Comparison of ENCODE assay signal across 13 cellular contexts in the genomic region with DNA sequence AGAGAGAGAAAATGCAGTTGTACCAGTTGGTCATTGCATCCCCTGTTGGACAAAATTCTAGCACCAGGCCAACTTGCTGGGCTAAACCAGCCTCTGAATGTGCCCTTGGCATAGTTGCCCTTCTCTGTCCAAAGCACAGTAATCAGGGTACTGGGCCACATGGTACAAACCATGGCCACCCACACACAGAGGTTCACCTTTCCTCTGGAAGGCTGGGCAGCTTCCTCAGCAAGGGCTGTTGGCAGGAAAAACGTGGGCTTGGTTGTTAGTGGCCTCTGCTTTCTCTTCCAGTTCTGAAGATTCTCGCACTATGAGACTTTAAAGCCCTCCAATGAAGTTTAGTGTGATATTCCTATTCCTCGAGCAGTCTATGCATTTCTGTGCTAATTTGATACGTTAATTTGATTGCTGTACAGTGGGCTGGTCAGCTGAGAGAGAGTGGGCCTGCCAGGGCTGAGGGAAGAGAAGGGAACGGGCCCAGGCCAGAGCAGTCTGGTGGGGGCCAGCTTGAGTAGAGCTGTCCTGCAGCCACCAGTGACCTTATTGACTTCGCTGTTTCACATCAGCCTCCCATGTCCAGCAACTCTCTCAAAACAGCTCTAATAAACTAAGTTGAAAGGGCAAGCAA. TPM values are rescaled to one million over a fixed set of nuclear protein-coding genes. Genes with fewer than 3 reads are reported as not detected.
DNase-seq lines count a peak whose midpoint lies in the region; ATAC-seq, FAIRE-seq and TF ChIP-seq lines count a peak whose summit lies in the region.
"Had no signal": no experiment of that assay in that cellular context is flagged by ENCODE, and none has a peak within 500 bp of the region (broad histone marks: within the 10 kb centered on the region; RNA-seq: fewer than 3 reads in every experiment).

No MANE protein-coding gene starts in this region.

- peak; percentile 64 to 73 for ATAC-seq in lower lobe of right lung
- ATAC-seq in activated CD4-positive, CD25-positive, alpha-beta regulatory T cell treated with anti-CD3 and anti-CD28 coated beads, Interleukin-2, amount 50 U/mL, for 24 hours: no peak
- no peak for ATAC-seq in HG02623 (IDR thresholded peaks at IDR 0.05; ENCODE audit: unreplicated experiment)
- no peak for ATAC-seq in HG02884 (IDR thresholded peaks at IDR 0.05; ENCODE audit: unreplicated experiment)

- H3K27me3 ChIP-seq in colonic mucosa: no peaks in the 10 kb centered on the region
- no peaks in the 10 kb centered on the region for H3K27me3 ChIP-seq in lower lobe of right lung (ENCODE audit: low read depth)
- H3K27me3 ChIP-seq in skeletal muscle tissue (ENCODE audit: control insufficient read depth in 3 of 3, insufficient read depth in 3 of 3, low read length in 3 of 3): no peaks in the 10 kb centered on the region

- H3K4me1 ChIP-seq in colonic mucosa (peaks cover 5% of the 10 kb centered on the region), lower lobe of right lung (peaks cover 19% of the 10 kb centered on the region), skeletal muscle tissue (ENCODE audit: control insufficient read depth in 3 of 3, insufficient read depth in 3 of 3, low read length in 3 of 3) (peaks cover 12 to 35% (median 15%) of the 10 kb centered on the region in 3 donors)

- TF ChIP-seq CTCF in colonic mucosa (IDR thresholded peaks at IDR 0.05) (no peak), lower lobe of right lung (IDR thresholded peaks at IDR 0.05) (no peak)

- no peak overlapping the region for H3K27ac ChIP-seq in colonic mucosa
- peak overlapping the region; percentile 79 for H3K27ac ChIP-seq in lower lobe of right lung
- peak overlapping the region; percentile 92 for H3K27ac ChIP-seq in skeletal muscle tissue (ENCODE audit: low read depth, low read length)

- FAIRE-seq in HTR-8/SVneo (lab: Jason Lieb, UNC): peak; percentile 4

- intact Hi-C loops in colonic mucosa (cut with DNase I) (no loop called here), lower lobe of right lung (cut with DNase I) (no loop called here)

- no peaks in the 10 kb centered on the region for H3K9me3 ChIP-seq in colonic mucosa
- H3K9me3 ChIP-seq in lower lobe of right lung: no peaks in the 10 kb centered on the region
- no peaks in the 10 kb centered on the region for H3K9me3 ChIP-seq in skeletal muscle tissue (ENCODE audit: control insufficient read depth in 3 of 3, low read length in 3 of 3)

- DNase-seq in HTR-8/SVneo (ENCODE audit: insufficient read length, low spot score) (no peak), colonic mucosa (no peak), lower lobe of right lung (peak; percentile 66), superior temporal gyrus (ENCODE audit: extremely low spot score) (no peak)
- DNase-seq: activated T-cell treated with anti-CD3 and anti-CD28 coated beads, Interleukin-2, amount 50 U/mL, for 24 hours; CD4-positive, CD25-positive, alpha-beta regulatory T cell; stimulated activated naive CD4-positive, alpha-beta T cell had no signal

- peak overlapping the region; percentile 16 to 28 for H3K9ac ChIP-seq in colonic mucosa (ENCODE audit: low read depth in 2 of 2, low read length in 2 of 2)
- H3K9ac ChIP-seq in skeletal muscle tissue (ENCODE audit: low read depth in 1 of 3, low read length in 3 of 3): peak overlapping the region; percentile 85 to 90 (median 86)

- H3K36me3 ChIP-seq in colonic mucosa (no peaks in the 10 kb centered on the region), lower lobe of right lung (no peaks in the 10 kb centered on the region), skeletal muscle tissue (ENCODE audit: control insufficient read depth in 3 of 3, insufficient read depth in 3 of 3, low read length in 3 of 3) (peaks cover 0 to 3% (median 0%) of the 10 kb centered on the region in 3 donors)

- peak overlapping the region; percentile 17 for H3K4me3 ChIP-seq in colonic mucosa
- peak overlapping the region; percentile 52 for H3K4me3 ChIP-seq in lower lobe of right lung
- peak overlapping the region; percentile 89 to 96 (median 95) for H3K4me3 ChIP-seq in skeletal muscle tissue (ENCODE audit: low read length in 3 of 3)

RNA-seq across cellular contexts. Expression of gene DDO, which starts 0.6 kb away (rescaled TPM):
- 1 to 10 TPM; 2.0 to 2.3 TPM for total RNA-seq in colonic mucosa
- 10.8 TPM for total RNA-seq in lower lobe of right lung
- 4.7 TPM for total RNA-seq in skeletal muscle tissue
- total RNA-seq: CD4-positive, CD25-positive, alpha-beta regulatory T cell; T-helper 2 cell treated with Interferon-gamma antibody and Interleukin-4, amounts not matched to agents 100 ng/mL and 5 ng/mL, for 36 hours had no signal

RNA-seq across cellular contexts. Expression of gene METTL24, which starts 56.6 kb away (rescaled TPM):
- total RNA-seq in colonic mucosa (1 to 10 TPM in 1 of 2 donors, under 1 TPM in 1; 0.54 to 3.5 TPM), lower lobe of right lung (2.8 TPM), skeletal muscle tissue (0.52 TPM)
- total RNA-seq: CD4-positive, CD25-positive, alpha-beta regulatory T cell; dermis microvascular lymphatic vessel endothelial cell; T-helper 2 cell treated with Interferon-gamma antibody and Interleukin-4, amounts not matched to agents 100 ng/mL and 5 ng/mL, for 36 hours had no signal

Comparison
In these comparisons a context has a peak if more than half of its experiments do, and no peak if none do; other contexts are left out.
1. H3K4me3 ChIP-seq: peak in every context shown above with its lines; median percentile 95 in skeletal muscle tissue; 52 in lower lobe of right lung; 17 in colonic mucosa.
2. ATAC-seq: peak in lower lobe of right lung (2 of 2); none in activated CD4-positive, CD25-positive, alpha-beta regulatory T cell treated with anti-CD3 and anti-CD28 coated beads, Interleukin-2, amount 50 U/mL, for 24 hours (0 of 2), HG02623 (single experiment) and HG02884 (single experiment).